17 cellular contexts compared by ENCODE assay signal in genomic region chr4:116323606-116324005, GRCh38.
DNase-seq lines count a peak whose midpoint lies in the region; ATAC-seq and TF ChIP-seq lines count a peak whose summit lies in the region.
"Had no signal": no experiment of that assay in that cellular context is flagged by ENCODE, and none has a peak within 500 bp of the region (broad histone marks: within the 10 kb centered on the region; RNA-seq: fewer than 3 reads in every experiment).

No MANE protein-coding gene starts in this region.

- H3K9me3 ChIP-seq in HCT116 (ENCODE audit: control insufficient read depth in 1 of 2, insufficient read depth in 1 of 2, low read depth in 1 of 2, low read length in 2 of 2) (no peaks in the 10 kb centered on the region), spleen (no peaks in the 10 kb centered on the region), SJCRH30 (replicated peaks) (no peaks in the 10 kb centered on the region)
- H3K9me3 ChIP-seq: BLaER1 treated with 17β-estradiol and CSF1 and Interleukin-3, amounts not matched to agents 10 nM and 100 nM; Caco-2 had no signal

- H3K9ac ChIP-seq in HCT116 (ENCODE audit: low read length): no peak overlapping the region
- H3K9ac ChIP-seq: BLaER1 treated with 17β-estradiol and CSF1 and Interleukin-3, amounts not matched to agents 10 nM and 100 nM had no signal

- BruUV-seq in HCT116 (replicated peaks; lab: Mats Ljungman, UMichigan): no TSS peak

- no peak for DNase-seq in HCT116 (ENCODE audit: low read depth, low spot score)
- peak; percentile 29 for DNase-seq in chondrocyte (ENCODE audit: low spot score)
- DNase-seq in spleen: peak; percentile 25
- DNase-seq in SJCRH30: no peak
- no peak for DNase-seq in T-cell
- DNase-seq: 8988T; AML-193; Caco-2; Calu3; CD4-positive, alpha-beta T cell; CD8-positive, alpha-beta T cell; DMS79 treated with DMSO at 0.1 percent for 48 hours; GF-D8 had no signal

- H3K4me3 Mint-ChIP-seq in chondrocyte (ENCODE audit: unreplicated experiment) (no peak overlapping the region), T-cell (no peak overlapping the region)
- H3K4me3 Mint-ChIP-seq: B cell; CD4-positive, alpha-beta T cell; CD8-positive, alpha-beta T cell had no signal

- TF ChIP-seq RAD21 in HCT116 (IDR thresholded peaks at IDR 0.05; ENCODE audit: low read depth): no peak

- H3K9me2 ChIP-seq in HCT116 (ENCODE audit: insufficient read depth): no peaks in the 10 kb centered on the region

- H4K20me1 ChIP-seq in HCT116 (ENCODE audit: insufficient read depth): no peaks in the 10 kb centered on the region; the same call in 1 of the 2 replicates
- H4K20me1 ChIP-seq: BLaER1 treated with 17β-estradiol and CSF1 and Interleukin-3, amounts not matched to agents 10 nM and 100 nM had no signal

- H3K36me3 ChIP-seq in HCT116 (ENCODE audit: control insufficient read depth in 1 of 2, insufficient read depth in 2 of 2, low read length in 2 of 2): no peaks in the 10 kb centered on the region
- no peaks in the 10 kb centered on the region for H3K36me3 ChIP-seq in spleen
- no peaks in the 10 kb centered on the region for H3K36me3 ChIP-seq in SJCRH30
- H3K36me3 ChIP-seq: BLaER1 treated with 17β-estradiol and CSF1 and Interleukin-3, amounts not matched to agents 10 nM and 100 nM had no signal

- POLR2A ChIA-PET in HCT116 (lab: Charles Lee): no interaction called here
- POLR2A ChIA-PET in T-cell (lab: Charles Lee): no interaction called here

- H3K4me3 ChIP-seq in HCT116 (replicated peaks in 1 of 2; ENCODE audit: low read depth in 1 of 2, low read length in 2 of 2) (no peak overlapping the region), spleen (no peak overlapping the region), SJCRH30 (no peak overlapping the region)
- H3K4me3 ChIP-seq: BLaER1 treated with 17β-estradiol and CSF1 and Interleukin-3, amounts not matched to agents 10 nM and 100 nM had no signal

- no peaks in the 10 kb centered on the region for H3K4me1 ChIP-seq in HCT116 (ENCODE audit: control insufficient read depth in 1 of 2, insufficient read depth in 2 of 2, low read length in 2 of 2)
- H3K4me1 ChIP-seq in spleen: no peaks in the 10 kb centered on the region
- H3K4me1 ChIP-seq in SJCRH30: no peaks in the 10 kb centered on the region
- H3K4me1 ChIP-seq: Caco-2 had no signal

- intact Hi-C loops in HCT116 (cut with micrococcal nuclease): no loop called here
- intact Hi-C loops in spleen (cut with DNase I; ENCODE audit: low total_unique reads): no loop called here

- H3K27me3 Mint-ChIP-seq in chondrocyte (ENCODE audit: low read depth): peaks cover 2% of the 10 kb centered on the region
- no peaks in the 10 kb centered on the region for H3K27me3 Mint-ChIP-seq in T-cell
- H3K27me3 Mint-ChIP-seq: B cell; CD4-positive, alpha-beta T cell had no signal

- H3K36me3 Mint-ChIP-seq in chondrocyte (ENCODE audit: low read depth) (no peaks in the 10 kb centered on the region), T-cell (no peaks in the 10 kb centered on the region)
- H3K36me3 Mint-ChIP-seq: CD8-positive, alpha-beta T cell had no signal

- H3K4me1 Mint-ChIP-seq in chondrocyte (ENCODE audit: low read depth) (no peaks in the 10 kb centered on the region), T-cell (no peaks in the 10 kb centered on the region)
- H3K4me1 Mint-ChIP-seq: B cell had no signal

- RAD21 ChIA-PET in HCT116 (lab: Charles Lee; ENCODE audit: low non-redundant PET in 1 of 2, low total read pairs in 2 of 2, uncharacterized antibody in 2 of 2, unreplicated experiment in 2 of 2): no interaction called here

- CTCF ChIA-PET in HCT116 (lab: Charles Lee) (no interaction called here), T-cell (lab: Charles Lee) (interaction anchor here in 1 of 2 donors (0.7 kb wide), 1 partner anchor 1737 kb away, joined by 3 read pairs; no protein-coding TSS in a partner anchor)

- no peak overlapping the region for H3K27ac ChIP-seq in HCT116 (ENCODE audit: low read depth, low read length)
- H3K27ac ChIP-seq in spleen: no peak overlapping the region
- H3K27ac ChIP-seq in SJCRH30: no peak overlapping the region
- H3K27ac ChIP-seq: BLaER1 treated with 17β-estradiol and CSF1 and Interleukin-3, amounts not matched to agents 10 nM and 100 nM; C4-2B had no signal

- H3K27ac Mint-ChIP-seq in chondrocyte (ENCODE audit: unreplicated experiment) (no peak overlapping the region), T-cell (no peak overlapping the region)
- H3K27ac Mint-ChIP-seq: B cell; CD4-positive, alpha-beta T cell; CD8-positive, alpha-beta T cell had no signal

- ATAC-seq in HCT116 (no peak), T-cell (replicated peaks in 1 of 4) (no peak), GM18520 (IDR thresholded peaks at IDR 0.05; ENCODE audit: unreplicated experiment) (no peak)
- ATAC-seq: CD8-positive, alpha-beta T cell had no signal

- H2AFZ ChIP-seq in HCT116 (ENCODE audit: low read depth, low read length, poor library complexity, severe bottlenecking): peak overlapping the region; percentile 75

- TF ChIP-seq CTCF in HCT116 (IDR thresholded peaks at IDR 0.05 in 2 of 3, conservative IDR thresholded peaks at IDR 0.05 in 1 of 3; ENCODE audit: borderline replicate concordance in 1 of 3, insufficient read depth in 1 of 3, low read depth in 2 of 3, low read length in 2 of 3) (no peak), chondrocyte (IDR thresholded peaks at IDR 0.05) (no peak), spleen (IDR thresholded peaks at IDR 0.05 in 8 of 11, conservative IDR thresholded peaks at IDR 0.05 in 3 of 11) (no peak)

- TF ChIP-seq POLR2A in HCT116 (IDR thresholded peaks at IDR 0.05; ENCODE audit: borderline replicate concordance, extremely low read depth, insufficient read depth, insufficient read length) (no peak), spleen (IDR thresholded peaks at IDR 0.05) (no peak)

- 83 to 94% (median 90%) methylated on average over 4 of the region's 4 CpGs for WGBS in spleen, 5 donors

- no peak overlapping the region for H3K4me2 ChIP-seq in HCT116 (ENCODE audit: low read length)
- H3K4me2 ChIP-seq: BLaER1 treated with 17β-estradiol and CSF1 and Interleukin-3, amounts not matched to agents 10 nM and 100 nM had no signal

- no peaks in the 10 kb centered on the region for H3K79me2 ChIP-seq in HCT116 (ENCODE audit: insufficient read depth, low read length)

- H3K27me3 ChIP-seq in HCT116 (ENCODE audit: insufficient read depth, low read length): no peaks in the 10 kb centered on the region
- H3K27me3 ChIP-seq in spleen (replicated peaks in 1 of 7): no peaks in the 10 kb centered on the region
- no peaks in the 10 kb centered on the region for H3K27me3 ChIP-seq in SJCRH30
- H3K27me3 ChIP-seq: BLaER1 treated with 17β-estradiol and CSF1 and Interleukin-3, amounts not matched to agents 10 nM and 100 nM had no signal

- H3K9me3 Mint-ChIP-seq in chondrocyte (ENCODE audit: low read depth) (no peaks in the 10 kb centered on the region), T-cell (peaks cover 0 to 7% (median 6%) of the 10 kb centered on the region in 3 donors)
- H3K9me3 Mint-ChIP-seq: CD4-positive, alpha-beta T cell had no signal

TF ChIP-seq in HCT116, 20 proteins besides CTCF, POLR2A, EP300 and RAD21:
- no peak for TF ChIP-seq SP1 (IDR thresholded peaks at IDR 0.05; ENCODE audit: low read depth)

Comparison
In these comparisons a context has a peak if more than half of its experiments do, and no peak if none do; other contexts are left out.
1. DNase-seq: peak in chondrocyte (single experiment) and spleen (single experiment); none in HCT116 (single experiment), SJCRH30 (0 of 2) and T-cell (0 of 34).